ENCODE assay signal across 10 cellular contexts in genomic region chr10:22010973-22011408, GRCh38. TPM values are rescaled to one million over a fixed set of nuclear protein-coding genes. Genes with fewer than 3 reads are reported as not detected.
DNase-seq lines count a peak whose midpoint lies in the region; ATAC-seq and TF ChIP-seq lines count a peak whose summit lies in the region.
"Had no signal": no experiment of that assay in that cellular context is flagged by ENCODE, and none has a peak within 500 bp of the region (broad histone marks: within the 10 kb centered on the region; RNA-seq: fewer than 3 reads in every experiment).

No MANE protein-coding gene starts in this region.

- H3K27ac ChIP-seq in gastroesophageal sphincter = no peak overlapping the region
- H3K27ac ChIP-seq: ovary had no signal

- no peaks in the 10 kb centered on the region for H3K9me3 ChIP-seq in gastroesophageal sphincter
- H3K9me3 ChIP-seq: ovary had no signal

- H3K27me3 ChIP-seq in gastroesophageal sphincter = no peaks in the 10 kb centered on the region
- H3K27me3 ChIP-seq: ovary had no signal

- H3K36me3 ChIP-seq in gastroesophageal sphincter = no peaks in the 10 kb centered on the region
- H3K36me3 ChIP-seq: ovary had no signal

- WGBS in gastroesophageal sphincter (ENCODE audit: low coverage in 1 of 2), 2 donors = 12 to 50% methylated on average over 1 of the region's 1 CpG

- TF ChIP-seq CTCF in gastroesophageal sphincter (IDR thresholded peaks at IDR 0.05) = peak in 3 of 4 experiments; percentile 40 to 68 (median 54)

- no peak for TF ChIP-seq EP300 in gastroesophageal sphincter (IDR thresholded peaks at IDR 0.05)

- ATAC-seq in gastroesophageal sphincter (no peak), HG02642 (IDR thresholded peaks at IDR 0.05; ENCODE audit: poor library complexity, unreplicated experiment) (no peak), GM21381 (IDR thresholded peaks at IDR 0.05; ENCODE audit: unreplicated experiment) (no peak), GM19455 (IDR thresholded peaks at IDR 0.05; ENCODE audit: unreplicated experiment) (no peak)
- ATAC-seq: T-helper 17 cell had no signal

- H3K4me1 ChIP-seq in gastroesophageal sphincter = peaks cover 0 to 7% (median 0%) of the 10 kb centered on the region in 3 donors

- DNase-seq in A172 (ENCODE audit: low spot score) (peak; percentile 18), DMS53 treated with DMSO at 0.1 percent for 48 hours (lab: John Stamatoyannopoulos, UW; ENCODE audit: unreplicated experiment) (peak; percentile 60), RPMI8226 (peak; percentile 10), AG20443 (ENCODE audit: low spot score) (no peak)
- DNase-seq: ovary, T-helper 17 cell had no signal

- TF ChIP-seq POLR2A in gastroesophageal sphincter (IDR thresholded peaks at IDR 0.05) = no peak

- H3K4me3 ChIP-seq in gastroesophageal sphincter = no peak overlapping the region
- H3K4me3 ChIP-seq: ovary had no signal

RNA-seq across cellular contexts. Expression of gene DNAJC1, which starts 7.5 kb away (rescaled TPM):
- 28.5 and 49.6 TPM in 2 replicates for total RNA-seq in A172 (2014; rRNA removed; shearing (Covaris generic))
- total RNA-seq in gastroesophageal sphincter = 10 to 100 TPM; 40.8 to 87.0 (median 65.4) TPM
